Comparison of ENCODE assay signal across 1 cellular context in genomic region chr11:121024989-121025388, GRCh38.
TF ChIP-seq lines count a peak whose summit lies in the region.

No MANE protein-coding gene starts in this region.

TF ChIP-seq in SK-N-SH, 30 proteins besides CTCF, POLR2A, EP300 and RAD21 (continued from another document):
- TF ChIP-seq GATA2 (CRISPR knock-in tag; IDR thresholded peaks at IDR 0.05) (no peak), USF2 (IDR thresholded peaks at IDR 0.05; ENCODE audit: borderline replicate concordance, low read depth, low read length) (no peak), FOXJ3 (CRISPR knock-in tag; IDR thresholded peaks at IDR 0.05) (no peak)
